In the genomic region with DNA sequence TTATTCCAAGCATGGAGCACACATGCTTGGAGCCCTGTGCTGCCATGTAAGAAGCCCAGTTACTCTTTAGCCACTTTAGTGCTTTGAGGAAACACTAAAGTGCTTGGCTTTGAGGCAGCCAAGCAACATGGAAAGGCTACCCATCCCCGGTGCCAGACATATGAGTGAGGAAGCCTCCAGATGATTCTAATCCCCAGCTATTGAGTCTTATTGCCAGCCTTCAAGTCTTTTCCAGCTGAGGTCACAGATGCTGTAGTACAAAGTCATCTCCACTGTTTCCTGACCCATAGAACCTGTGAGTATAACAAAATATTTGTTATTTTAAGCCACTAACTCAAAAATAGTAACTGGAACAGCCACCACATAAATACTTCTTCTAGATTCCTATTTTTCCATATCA, we compare ENCODE assay signal across 19 cellular contexts.
"Had no signal": no experiment of that assay in that cellular context is flagged by ENCODE, and none has a peak within 500 bp of the region (broad histone marks: within the 10 kb centered on the region; RNA-seq: fewer than 3 reads in every experiment).

No MANE protein-coding gene starts in this region.

- H3K36me3 ChIP-seq: transverse colon had no signal

- H3K27me3 Mint-ChIP-seq: activated CD4-positive, alpha-beta memory T cell treated with anti-CD3 and anti-CD28 coated beads, Interleukin-2, amount 10 ng/mL, durations not matched to agents 7 days and 5 days; activated naive CD8-positive, alpha-beta T cell treated with anti-CD3 and anti-CD28 coated beads for 36 hours; natural killer cell treated with Interleukin-12 subunit alpha and Interleukin-12 subunit beta and Interleukin-15 and Interleukin-18, amount 100 ng/mL, for 72 hours; stimulated activated memory B cell treated with anti-CD40 and anti-IgM and Interleukin-4, amounts not matched to agents 10 μg/mL and 1 μg/mL and 100 μg/mL, for 72 hours had no signal

- H3K9me3 ChIP-seq: psoas muscle, right lobe of liver, transverse colon had no signal

- H3K27ac Mint-ChIP-seq: activated CD4-positive, alpha-beta memory T cell treated with anti-CD3 and anti-CD28 coated beads, Interleukin-2, amount 10 ng/mL, durations not matched to agents 7 days and 5 days; activated naive CD8-positive, alpha-beta T cell treated with anti-CD3 and anti-CD28 coated beads for 36 hours; immature natural killer cell; natural killer cell treated with Interleukin-12 subunit alpha and Interleukin-12 subunit beta and Interleukin-15 and Interleukin-18, amount 100 ng/mL, for 72 hours; stimulated activated memory B cell treated with anti-CD40 and anti-IgM and Interleukin-4, amounts not matched to agents 10 μg/mL and 1 μg/mL and 100 μg/mL, for 72 hours had no signal

- DNase-seq: activated CD4-positive, alpha-beta memory T cell treated with anti-CD3 and anti-CD28 coated beads, Interleukin-2, amount 10 ng/mL, durations not matched to agents 7 days and 5 days; activated CD4-positive, CD25-positive, alpha-beta regulatory T cell treated with anti-CD3 and anti-CD28 coated beads, Interleukin-2, amount 50 U/mL, for 72 hours; activated gamma-delta T cell treated with Interleukin-2 at 50 U/mL for 16 hours; activated naive CD8-positive, alpha-beta T cell treated with anti-CD3 and anti-CD28 coated beads for 36 hours; activated T-cell treated with anti-CD3 and anti-CD28 coated beads, Interleukin-2, amount 50 U/mL, for 48 hours; aorta; effector CD4-positive, alpha-beta T cell; glutamatergic neuron; immature natural killer cell; mammary epithelial cell; occipital lobe; psoas muscle; right lobe of liver; spleen; stimulated activated CD4-positive, alpha-beta T cell treated with anti-CD3 and anti-CD28 coated beads, Interleukin-1b, Interleukin-23, amount 100 ng/mL, for 48 hours; substantia nigra; transverse colon had no signal

- H3K27me3 ChIP-seq: right lobe of liver, spleen, transverse colon had no signal

- ATAC-seq: natural killer cell treated with Interleukin-12 subunit alpha and Interleukin-12 subunit beta and Interleukin-15 and Interleukin-18, amount 100 ng/mL, for 72 hours; psoas muscle; right lobe of liver; stimulated activated memory B cell treated with anti-CD40 and anti-IgM and Interleukin-4, amounts not matched to agents 10 μg/mL and 1 μg/mL and 100 μg/mL, for 72 hours had no signal

- H3K4me1 Mint-ChIP-seq: stimulated activated memory B cell treated with anti-CD40 and anti-IgM and Interleukin-4, amounts not matched to agents 10 μg/mL and 1 μg/mL and 100 μg/mL, for 72 hours had no signal

- H3K9me3 Mint-ChIP-seq: immature natural killer cell; natural killer cell treated with Interleukin-12 subunit alpha and Interleukin-12 subunit beta and Interleukin-15 and Interleukin-18, amount 100 ng/mL, for 72 hours; stimulated activated memory B cell treated with anti-CD40 and anti-IgM and Interleukin-4, amounts not matched to agents 10 μg/mL and 1 μg/mL and 100 μg/mL, for 72 hours had no signal

- H3K4me3 ChIP-seq: psoas muscle, right lobe of liver, spleen, transverse colon had no signal

- H3K4me3 Mint-ChIP-seq: activated CD4-positive, alpha-beta memory T cell treated with anti-CD3 and anti-CD28 coated beads, Interleukin-2, amount 10 ng/mL, durations not matched to agents 7 days and 5 days; activated naive CD8-positive, alpha-beta T cell treated with anti-CD3 and anti-CD28 coated beads for 36 hours; immature natural killer cell; natural killer cell treated with Interleukin-12 subunit alpha and Interleukin-12 subunit beta and Interleukin-15 and Interleukin-18, amount 100 ng/mL, for 72 hours; stimulated activated memory B cell treated with anti-CD40 and anti-IgM and Interleukin-4, amounts not matched to agents 10 μg/mL and 1 μg/mL and 100 μg/mL, for 72 hours had no signal

- H3K36me3 Mint-ChIP-seq: natural killer cell treated with Interleukin-12 subunit alpha and Interleukin-12 subunit beta and Interleukin-15 and Interleukin-18, amount 100 ng/mL, for 72 hours had no signal
